ENCODE assay signal across 34 cellular contexts in genomic region chr12:121357331-121357730, GRCh38.
"Had no signal": no experiment of that assay in that cellular context is flagged by ENCODE, and none has a peak within 500 bp of the region (broad histone marks: within the 10 kb centered on the region; RNA-seq: fewer than 3 reads in every experiment).

No MANE protein-coding gene starts in this region.

- H3K36me3 ChIP-seq: MG63, SJCRH30 had no signal

- H2AFZ ChIP-seq: PC-9 had no signal

- H3K27me3 ChIP-seq: MG63, SJCRH30 had no signal

- FAIRE-seq: RCC 7860 had no signal

- H3K27ac ChIP-seq: KMS-11, PC-9, RWPE1, SJCRH30, SK-N-MC had no signal

- DNase-seq: Kasumi-1, MG63, NCI-H1048, NCI-H1092 treated with DMSO at 0.1 percent for 48 hours, NCI-H1105 treated with DMSO at 0.1 percent for 48 hours, NCI-H1417, NCI-H1436, NCI-H146, NCI-H1694, NCI-H187, NCI-H1930, NCI-H2029 treated with DMSO at 0.1 percent for 48 hours, NCI-H2081 treated with DMSO at 0.1 percent for 48 hours, NCI-H2107, NCI-H2171, NCI-H226, NCI-H446 treated with DMSO at 0.1 percent for 48 hours, NCI-H510A, NCI-H524, NCI-H526, NCI-H69, NCI-H748 treated with DMSO at 0.1 percent for 48 hours, NCI-H82, PC-9, SHP77, SIG-M5, SJCRH30 had no signal

- H3K9me3 ChIP-seq: MG63, SJCRH30 had no signal

- H3K4me3 ChIP-seq: MG63, PC-9, SJCRH30, SK-N-MC had no signal

- H3K4me1 ChIP-seq: SJCRH30 had no signal

- H3K4me2 ChIP-seq: KMS-11, PC-9 had no signal

- H3K9ac ChIP-seq: KMS-11 had no signal

- ATAC-seq: Panc1, Right ventricle myocardium inferior, SK-N-SH treated with all-trans-retinoic acid at 6 μM for 48 hours had no signal
